ENCODE assay signal across 14 cellular contexts in the genomic region with DNA sequence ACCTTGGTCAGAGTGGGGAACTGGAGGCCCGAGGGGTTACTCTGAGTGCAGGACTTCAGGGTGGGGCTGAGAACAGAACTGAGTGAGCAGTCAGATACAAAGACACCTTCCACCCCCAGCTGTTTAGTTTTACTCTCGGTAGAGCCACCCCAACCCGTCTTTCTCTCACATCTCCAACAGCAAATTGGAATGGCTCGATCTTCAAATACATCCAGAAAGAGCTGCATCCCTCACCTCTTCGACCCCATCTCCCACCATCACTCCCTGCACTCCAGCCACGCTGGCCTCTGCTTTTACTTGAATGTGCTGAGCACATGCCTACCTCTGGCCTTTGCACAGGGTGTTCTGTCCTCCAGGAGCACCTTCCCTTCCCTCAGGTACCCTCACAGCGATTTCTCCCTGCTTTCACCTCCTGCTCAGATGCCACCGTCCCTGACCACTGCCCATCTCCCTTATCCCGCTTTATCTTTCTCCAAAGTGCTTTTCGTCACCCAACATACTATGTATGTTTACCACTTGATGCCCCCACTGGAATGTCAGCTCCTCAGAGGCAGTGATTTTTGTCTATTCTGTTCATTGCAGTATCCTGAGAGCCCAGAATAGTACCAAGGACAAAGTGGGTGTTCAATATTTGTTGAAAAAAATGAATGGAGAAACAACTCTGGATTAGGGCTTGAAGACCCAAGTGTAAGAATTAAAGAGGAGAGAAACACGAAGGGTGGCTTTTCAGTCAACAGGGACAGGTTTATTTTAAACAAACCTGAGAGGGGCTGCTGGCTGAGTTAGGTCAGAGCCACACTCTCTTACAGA.
"Had no signal": no experiment of that assay in that cellular context is flagged by ENCODE, and none has a peak within 500 bp of the region (broad histone marks: within the 10 kb centered on the region; RNA-seq: fewer than 3 reads in every experiment).

No MANE protein-coding gene starts in this region.

- H3K27ac ChIP-seq: breast epithelium, heart right ventricle, tibial nerve had no signal

- H3K36me3 ChIP-seq: breast epithelium, ovary had no signal

- DNase-seq: activated CD4-positive, CD25-positive, alpha-beta regulatory T cell treated with anti-CD3 and anti-CD28 coated beads, Interleukin-2, amount 50 U/mL, for 72 hours; activated gamma-delta T cell; activated naive CD8-positive, alpha-beta T cell treated with anti-CD3 and anti-CD28 coated beads, Interleukin-2, amount 10 ng/mL, durations not matched to agents 7 days and 5 days; activated T-cell treated with anti-CD3 and anti-CD28 coated beads, Interleukin-2, amount 50 U/mL, for 48 hours; anterior cingulate cortex; heart right ventricle; ovary; retina; SHP77; stimulated activated CD4-positive, alpha-beta T cell treated with anti-CD3 and anti-CD28 coated beads, Interleukin-15, amount 100 ng/mL, for 24 hours; stimulated activated CD4-positive, alpha-beta T cell treated with anti-CD3 and anti-CD28 coated beads, Interleukin-4, amount 100 ng/mL, for 24 hours had no signal

- H3K9me3 Mint-ChIP-seq: activated naive CD8-positive, alpha-beta T cell treated with anti-CD3 and anti-CD28 coated beads, Interleukin-2, amount 10 ng/mL, durations not matched to agents 7 days and 5 days had no signal

- H3K4me3 ChIP-seq: breast epithelium, heart right ventricle, ovary, tibial nerve had no signal

- H3K9me3 ChIP-seq: breast epithelium, heart right ventricle, ovary, tibial nerve had no signal

- H3K27ac Mint-ChIP-seq: activated naive CD8-positive, alpha-beta T cell treated with anti-CD3 and anti-CD28 coated beads, Interleukin-2, amount 10 ng/mL, durations not matched to agents 7 days and 5 days had no signal

- H3K27me3 ChIP-seq: breast epithelium, heart right ventricle, ovary, tibial nerve had no signal

- H3K4me3 Mint-ChIP-seq: activated naive CD8-positive, alpha-beta T cell treated with anti-CD3 and anti-CD28 coated beads, Interleukin-2, amount 10 ng/mL, durations not matched to agents 7 days and 5 days had no signal

- ATAC-seq: heart right ventricle, SK-N-SH treated with all-trans-retinoic acid at 6 μM for 48 hours had no signal

- H3K27me3 Mint-ChIP-seq: activated naive CD8-positive, alpha-beta T cell treated with anti-CD3 and anti-CD28 coated beads, Interleukin-2, amount 10 ng/mL, durations not matched to agents 7 days and 5 days had no signal
